In the genomic region with DNA sequence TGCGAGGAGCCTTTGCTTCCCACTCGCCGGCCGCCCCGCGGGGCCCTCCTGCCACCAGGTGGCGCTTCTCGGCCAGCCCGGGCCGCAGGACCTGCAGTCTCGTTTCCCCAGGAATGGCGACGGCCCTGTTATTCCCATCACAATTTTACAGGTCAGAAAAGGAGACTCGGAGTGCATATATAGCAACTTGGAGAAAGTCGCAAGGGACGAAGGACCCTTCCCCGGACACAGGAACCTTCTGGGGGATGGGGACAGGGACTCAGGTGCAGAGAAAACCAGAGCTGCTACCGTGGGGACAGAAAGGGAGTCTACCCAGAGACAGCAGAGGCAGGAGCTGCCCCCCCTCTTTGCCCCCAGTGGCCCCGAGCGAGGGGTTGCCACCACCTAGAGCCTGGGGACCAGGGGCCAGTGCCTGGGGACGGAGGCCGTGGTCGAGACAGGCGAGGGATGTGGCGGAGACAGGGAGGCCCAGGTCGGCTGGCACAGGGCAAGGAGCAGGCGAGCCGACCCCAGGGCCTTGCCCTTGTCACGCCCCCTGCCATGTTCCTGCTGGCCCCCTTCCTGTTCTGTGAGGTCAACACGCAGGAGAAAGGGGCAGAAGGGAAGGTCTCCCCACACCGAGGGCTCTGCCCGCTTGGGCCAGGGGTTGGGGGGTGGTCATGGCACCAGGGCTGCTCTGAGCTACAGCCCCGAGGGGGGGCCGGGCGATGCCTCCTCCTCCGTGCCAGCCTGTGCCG, we compare ENCODE assay signal across 8 cellular contexts. TPM values are rescaled to one million over a fixed set of nuclear protein-coding genes. Genes with fewer than 3 reads are reported as not detected.
DNase-seq lines count a peak whose midpoint lies in the region; ATAC-seq and TF ChIP-seq lines count a peak whose summit lies in the region.

No MANE protein-coding gene starts in this region.

- H3K18ac ChIP-seq in trophoblast cell (ENCODE audit: low read length) = peak overlapping the region; percentile 2

- peak; percentile 90 to 97 (median 95) for TF ChIP-seq CTCF in heart left ventricle (IDR thresholded peaks at IDR 0.05)
- TF ChIP-seq CTCF in thyroid gland (IDR thresholded peaks at IDR 0.05) = peak; percentile 58 to 96 (median 86)

- no peak overlapping the region for H2BK5ac ChIP-seq in trophoblast cell (ENCODE audit: low read depth, low read length, poor library complexity)

- H4K12ac ChIP-seq in trophoblast cell (ENCODE audit: low read depth, low read length) = peak overlapping the region; percentile 3

- no peaks in the 10 kb centered on the region for H3K79me2 ChIP-seq in trophoblast cell (ENCODE audit: control insufficient read depth, insufficient read depth, low read length, poor library complexity)

- H3K79me1 ChIP-seq in trophoblast cell (ENCODE audit: low read length) = peaks cover 3% of the 10 kb centered on the region

- peak overlapping the region; percentile 37 for H2BK120ac ChIP-seq in trophoblast cell (ENCODE audit: insufficient read depth, low read length, poor library complexity)

- H2BK12ac ChIP-seq in trophoblast cell (ENCODE audit: low read length) = no peak overlapping the region

- H2AFZ ChIP-seq in trophoblast cell (ENCODE audit: insufficient read depth, low read length, poor library complexity) = peak overlapping the region; percentile 74

- H3K4ac ChIP-seq in trophoblast cell (ENCODE audit: low read depth, low read length) = no peak overlapping the region

- peak overlapping the region; percentile 82 for H3K9ac ChIP-seq in trophoblast cell (ENCODE audit: low read length)

- H2AK5ac ChIP-seq in trophoblast cell (ENCODE audit: low read length) = peak overlapping the region; percentile 10

- peak overlapping the region; percentile 92 for H4K8ac ChIP-seq in trophoblast cell (ENCODE audit: low read depth, low read length)

- no peaks in the 10 kb centered on the region for H3K9me3 ChIP-seq in heart left ventricle
- peaks cover 2% of the 10 kb centered on the region for H3K9me3 ChIP-seq in trophoblast cell (ENCODE audit: insufficient read depth, low read depth, low read length)
- H3K9me3 ChIP-seq in thyroid gland = no peaks in the 10 kb centered on the region

- H3K36me3 ChIP-seq in heart left ventricle (no peaks in the 10 kb centered on the region), trophoblast cell (ENCODE audit: control insufficient read depth in 1 of 2, insufficient read depth in 2 of 2, low read length in 2 of 2) (no peaks in the 10 kb centered on the region), thyroid gland (no peaks in the 10 kb centered on the region)

- no peak overlapping the region for H3K23ac ChIP-seq in trophoblast cell (ENCODE audit: low read length)

- H3K4me2 ChIP-seq in trophoblast cell (ENCODE audit: low read length) = peak overlapping the region; percentile 75

- peak; percentile 65 to 85 (median 75) for ATAC-seq in heart left ventricle
- ATAC-seq in HG02938 (IDR thresholded peaks at IDR 0.05; ENCODE audit: unreplicated experiment) = no peak

- TF ChIP-seq POLR2A in heart left ventricle (IDR thresholded peaks at IDR 0.05) (no peak), thyroid gland (IDR thresholded peaks at IDR 0.05) (no peak)

- H3K27ac ChIP-seq in heart left ventricle = peak overlapping the region in 11 of 12 donors; percentile 9 to 80 (median 60)
- H3K27ac ChIP-seq in trophoblast cell (ENCODE audit: low read depth, low read length) = no peak overlapping the region
- peak overlapping the region in 1 of 3 donors; percentile 27 for H3K27ac ChIP-seq in thyroid gland

- H3K14ac ChIP-seq in trophoblast cell (ENCODE audit: low read length) = peak overlapping the region; percentile 4

- DNase-seq in G401 (ENCODE audit: low spot score) (peak; percentile 73), LoVo (ENCODE audit: low spot score) (peak; percentile 80), T follicular helper cell (ENCODE audit: low read depth) (peak; percentile 56), amniotic epithelial cell (ENCODE audit: low read depth) (peak; percentile 47), heart left ventricle (peak; percentile 77 to 92 (median 78)), trophoblast cell (peak; percentile 57 to 81), thyroid gland (peak; percentile 72 to 75)

- H3K4me1 ChIP-seq in heart left ventricle (peaks cover 3 to 15% (median 10%) of the 10 kb centered on the region in 12 donors), trophoblast cell (ENCODE audit: control insufficient read depth in 1 of 2, insufficient read depth in 2 of 2, low read length in 2 of 2) (peaks cover 5 to 6% of the 10 kb centered on the region in 2 experiments), thyroid gland (peaks cover 9 to 13% of the 10 kb centered on the region in 2 donors)

- peak overlapping the region; percentile 25 for H4K91ac ChIP-seq in trophoblast cell (ENCODE audit: low read depth, low read length)

- in situ Hi-C loops in G401 (cut with HindIII; ENCODE audit: low sequenced_read_pairs) = no loop called here

- H3K4me3 ChIP-seq in heart left ventricle (peak overlapping the region in 10 of 12 donors; percentile 37 to 61 (median 48)), trophoblast cell (ENCODE audit: low read depth, low read length) (peak overlapping the region; percentile 55), thyroid gland (replicated peaks in 1 of 3) (peak overlapping the region in 2 of 3 donors; percentile 6 to 37)

- H3K27me3 ChIP-seq in heart left ventricle = peaks cover 0 to 14% (median 0%) of the 10 kb centered on the region in 9 donors
- H3K27me3 ChIP-seq in trophoblast cell (ENCODE audit: insufficient read depth, low read length) = no peaks in the 10 kb centered on the region
- H3K27me3 ChIP-seq in thyroid gland = no peaks in the 10 kb centered on the region

- intact Hi-C loops in heart left ventricle (cut with DNase I) = loop anchor here (1.0 to 10.0 kb wide), 14 partner anchors 41 to 463 kb away; partner anchors contain the start of gene TNNT3 (in 1 of the 10)
- intact Hi-C loops in thyroid gland (cut with DNase I) = loop anchor here (1.0 to 5.0 kb wide), 2 partner anchors 139 to 459 kb away; no protein-coding TSS in a partner anchor

- WGBS in heart left ventricle, 4 donors = 15 to 21% (median 18%) methylated on average over 21 to 37 of the region's 37 CpGs
- no CpG with 5 or more reads among the region's 37 CpGs for WGBS in trophoblast cell (ENCODE audit: extremely low coverage, insufficient coverage, insufficient read length)
- WGBS in thyroid gland, 2 donors = 13 to 14% methylated on average over 25 to 33 of the region's 37 CpGs

RNA-seq across cellular contexts. Expression of gene KRTAP5-6, which starts 3.5 kb away (rescaled TPM):
- not detected in 2 replicates for total RNA-seq in G401 (2014; rRNA removed; shearing (Covaris generic))
- total RNA-seq in heart left ventricle (not detected), thyroid gland (not detected)
- not detected for polyA plus RNA-seq in heart left ventricle
- not detected in 2 replicates for polyA plus RNA-seq in trophoblast cell (2013)

RNA-seq across cellular contexts. Expression of gene IFITM10, which starts 56.9 kb away (rescaled TPM):
- not detected in 2 replicates for total RNA-seq in G401 (2014; rRNA removed; shearing (Covaris generic))
- total RNA-seq in heart left ventricle (1 to 10 TPM in 1 of 9 donors, under 1 TPM in 8; 0.23 to 3.6 (median 0.56) TPM), thyroid gland (100 to 1,000 TPM in 1 of 4 donors, 1 to 10 TPM in 1, under 1 TPM in 1, not detected in 1; 0.22 to 126 (median 1.5) TPM)
- under 1 TPM; 0.12 to 0.19 TPM for polyA plus RNA-seq in heart left ventricle
- polyA plus RNA-seq in trophoblast cell (2013) = 1.0 and 1.3 TPM in 2 replicates
